ENCODE assay signal across 8 cellular contexts in genomic region chr15:85030301-85031049, GRCh38. TPM values are rescaled to one million over a fixed set of nuclear protein-coding genes. Genes with fewer than 3 reads are reported as not detected.
A peak's percentile ranks its signal among the peaks of the same experiment; 100 is the strongest.
DNase-seq lines count a peak whose midpoint lies in the region; ATAC-seq, FAIRE-seq and TF ChIP-seq lines count a peak whose summit lies in the region.

No MANE protein-coding gene starts in this region.

- intact Hi-C loops in Caco-2 (cut with micrococcal nuclease; ENCODE audit: unreplicated experiment) (no loop called here), esophagus muscularis mucosa (cut with DNase I) (no loop called here)

- ATAC-seq in HG03139 (IDR thresholded peaks at IDR 0.05; ENCODE audit: unreplicated experiment), result no peak

- DNase-seq in Caco-2, result no peak
- peak; percentile 54 for DNase-seq in HT-29 (ENCODE audit: low spot score)
- DNase-seq in bronchial epithelial cell (ENCODE audit: low read depth), result peak; percentile 70
- DNase-seq in myocyte (ENCODE audit: low read depth), result peak; percentile 36
- DNase-seq in esophagus muscularis mucosa (ENCODE audit: extremely low spot score), result no peak
- DNase-seq in nucleus accumbens (lab: John Stamatoyannopoulos, UW), result no peak
- DNase-seq in cerebellar nuclear complex (lab: John Stamatoyannopoulos, UW), result no peak

- 89% methylated on average over 3 of the region's 3 CpGs for WGBS in esophagus muscularis mucosa

- no peak for TF ChIP-seq EP300 in esophagus muscularis mucosa (IDR thresholded peaks at IDR 0.05)

- TF ChIP-seq POLR2A in esophagus muscularis mucosa (IDR thresholded peaks at IDR 0.05; ENCODE audit: low read depth), result no peak

- H3K27ac Mint-ChIP-seq in Caco-2 (ENCODE audit: unreplicated experiment), result peak overlapping the region; percentile 77

- no peaks in the 10 kb centered on the region for H3K9me3 Mint-ChIP-seq in Caco-2 (ENCODE audit: unreplicated experiment)

- no peak overlapping the region for H3K4me3 ChIP-seq in Caco-2 (ENCODE audit: low read depth, low read length)
- H3K4me3 ChIP-seq in bronchial epithelial cell (ENCODE audit: low read depth, low read length), result no peak overlapping the region
- H3K4me3 ChIP-seq in esophagus muscularis mucosa, result no peak overlapping the region

- H3K9me3 ChIP-seq in Caco-2 (no peaks in the 10 kb centered on the region), esophagus muscularis mucosa (no peaks in the 10 kb centered on the region)

- no peak overlapping the region for H3K4me3 Mint-ChIP-seq in Caco-2 (ENCODE audit: unreplicated experiment)

- no TSS peak for BruUV-seq in Caco-2 (replicated peaks; lab: Mats Ljungman, UMichigan)

- CTCF ChIA-PET in Caco-2 (lab: Charles Lee), result interaction anchor here (0.5 kb wide), 1 partner anchor 16 kb away, joined by 3 read pairs; no protein-coding TSS in a partner anchor

- peaks cover 9% of the 10 kb centered on the region for H3K36me3 Mint-ChIP-seq in Caco-2 (ENCODE audit: insufficient read depth, unreplicated experiment)

- TF ChIP-seq CTCF in Caco-2 (IDR thresholded peaks at IDR 0.05; ENCODE audit: insufficient read depth in 1 of 2, low read depth in 1 of 2, low read length in 1 of 2, severe bottlenecking in 1 of 2, unreplicated experiment in 1 of 2) (no peak), bronchial epithelial cell (IDR thresholded peaks at IDR 0.05; ENCODE audit: insufficient read depth, low read length, severe bottlenecking) (no peak), esophagus muscularis mucosa (IDR thresholded peaks at IDR 0.05) (no peak)

- H3K4me1 ChIP-seq in Caco-2, result peaks cover 36% of the 10 kb centered on the region
- peaks cover 43 to 69% (median 67%) of the 10 kb centered on the region in 4 donors for H3K4me1 ChIP-seq in esophagus muscularis mucosa

- FAIRE-seq in bronchial epithelial cell (lab: Jason Lieb, UNC), result no peak

- H3K27me3 ChIP-seq in Caco-2 (replicated peaks; ENCODE audit: control insufficient read depth, insufficient read depth, low read length) (no peaks in the 10 kb centered on the region), bronchial epithelial cell (ENCODE audit: control insufficient read depth, insufficient read depth, low read length) (no peaks in the 10 kb centered on the region), esophagus muscularis mucosa (no peaks in the 10 kb centered on the region)

- peak overlapping the region in 1 of 4 donors; percentile 11 for H3K27ac ChIP-seq in esophagus muscularis mucosa (replicated peaks in 1 of 4)

- POLR2A ChIA-PET in Caco-2 (lab: Charles Lee), result no interaction called here

- H3K27me3 Mint-ChIP-seq in Caco-2 (ENCODE audit: insufficient read depth, unreplicated experiment), result no peaks in the 10 kb centered on the region

- H3K36me3 ChIP-seq in Caco-2 (ENCODE audit: control insufficient read depth, insufficient read depth, low read length), result no peaks in the 10 kb centered on the region
- H3K36me3 ChIP-seq in bronchial epithelial cell (ENCODE audit: control insufficient read depth, insufficient read depth, low read length), result no peaks in the 10 kb centered on the region
- no peaks in the 10 kb centered on the region for H3K36me3 ChIP-seq in esophagus muscularis mucosa

- H3K4me1 Mint-ChIP-seq in Caco-2 (ENCODE audit: low read depth, unreplicated experiment), result peaks cover 30% of the 10 kb centered on the region

RNA-seq across cellular contexts. Expression of gene PDE8A, which starts 48.8 kb away (rescaled TPM):
- total RNA-seq in Caco-2 (2022), result 25.2 and 32.0 TPM in 2 replicates
- 29.9 and 30.4 TPM in 2 replicates for total RNA-seq in HT-29 (2014; rRNA removed; shearing (Covaris generic))
- 11.6 and 17.0 TPM in 2 replicates for total RNA-seq in bronchial epithelial cell
- 6.8 and 18.4 TPM in 2 replicates for total RNA-seq in myocyte
- polyA plus RNA-seq in myocyte (2012), result 5.3 TPM
- 10 to 100 TPM; 31.6 to 36.1 (median 32.5) TPM for total RNA-seq in esophagus muscularis mucosa

Comparison
In these comparisons a context has a peak if more than half of its experiments do, and no peak if none do; other contexts are left out.
1. DNase-seq: peak in HT-29 (single experiment), bronchial epithelial cell (single experiment) and myocyte (single experiment); none in Caco-2 (0 of 2), esophagus muscularis mucosa (single experiment), nucleus accumbens (0 of 56) and cerebellar nuclear complex (0 of 2).